16 cellular contexts compared by ENCODE assay signal in genomic region chr4:48028654-48029053, GRCh38. TPM values are rescaled to one million over a fixed set of nuclear protein-coding genes. Genes with fewer than 3 reads are reported as not detected.
DNase-seq lines count a peak whose midpoint lies in the region; ATAC-seq and TF ChIP-seq lines count a peak whose summit lies in the region.
"Had no signal": no experiment of that assay in that cellular context is flagged by ENCODE, and none has a peak within 500 bp of the region (broad histone marks: within the 10 kb centered on the region; RNA-seq: fewer than 3 reads in every experiment).

No MANE protein-coding gene starts in this region.

- TF ChIP-seq EP300 in SK-N-SH (IDR thresholded peaks at IDR 0.05; ENCODE audit: borderline replicate concordance in 1 of 2, low read depth in 1 of 2, low read length in 1 of 2): no peak

- H3K27me3 Mint-ChIP-seq in GM23338 (ENCODE audit: insufficient read depth, low read depth, poor library complexity): no peaks in the 10 kb centered on the region
- peaks cover 7% of the 10 kb centered on the region for H3K27me3 Mint-ChIP-seq in activated T-helper 1 cell treated with anti-CD3 and anti-CD28 coated beads, Interleukin-12 subunit alpha, Interleukin-12 subunit beta, Interleukin-2, Interleukin-4 antibody, amounts not matched to agents 30 ng/mL and 10 ng/mL and 1 ng/mL, durations not matched to agents 14 hours and 24 hours and 36 hours (ENCODE audit: insufficient read depth)

- 83% methylated on average over 2 of the region's 2 CpGs for WGBS in SK-N-SH (ENCODE audit: low lambda C conversion rate)

- no peak for TF ChIP-seq RAD21 in SK-N-SH (IDR thresholded peaks at IDR 0.05; ENCODE audit: low read length)

- H3K36me3 ChIP-seq in SK-N-SH (replicated peaks in 1 of 2; ENCODE audit: control insufficient read depth in 1 of 2, insufficient read depth in 2 of 2, low read length in 1 of 2) (peaks cover 0 to 10% of the 10 kb centered on the region in 2 experiments), GM23338 (ENCODE audit: insufficient read depth) (no peaks in the 10 kb centered on the region), iPS-20b (ENCODE audit: insufficient read depth, low read depth, low read length) (no peaks in the 10 kb centered on the region)

- intact Hi-C loops in activated T-helper 1 cell treated with anti-CD3 and anti-CD28 coated beads, Interleukin-12 subunit alpha, Interleukin-12 subunit beta, Interleukin-2, Interleukin-4 antibody, amounts not matched to agents 30 ng/mL and 10 ng/mL and 1 ng/mL, durations not matched to agents 14 hours and 24 hours and 36 hours (cut with micrococcal nuclease): no loop called here

- H3K4me2 ChIP-seq in SK-N-SH (no peak overlapping the region), GM23338 (peak overlapping the region; percentile 38)

- peak overlapping the region; percentile 17; the same call in 1 of the 2 replicates for H2AFZ ChIP-seq in SK-N-SH (ENCODE audit: low read depth)
- no peak overlapping the region for H2AFZ ChIP-seq in GM23338

- H3K79me2 ChIP-seq in SK-N-SH (ENCODE audit: insufficient read depth) (no peaks in the 10 kb centered on the region), GM23338 (replicated peaks; ENCODE audit: insufficient read depth) (no peaks in the 10 kb centered on the region)

- H3F3A ChIP-seq in SK-N-SH (replicated peaks; ENCODE audit: insufficient read depth) (no peaks in the 10 kb centered on the region), GM23338 (replicated peaks; ENCODE audit: low read depth) (no peaks in the 10 kb centered on the region)

- peak overlapping the region; percentile 2; the same call in 1 of the 3 replicates for H3K4me3 Mint-ChIP-seq in GM23338
- H3K4me3 Mint-ChIP-seq in activated T-helper 1 cell treated with anti-CD3 and anti-CD28 coated beads, Interleukin-12 subunit alpha, Interleukin-12 subunit beta, Interleukin-2, Interleukin-4 antibody, amounts not matched to agents 30 ng/mL and 10 ng/mL and 1 ng/mL, durations not matched to agents 14 hours and 24 hours and 36 hours: no peak overlapping the region
- H3K4me3 Mint-ChIP-seq: activated B cell treated with CpG ODN at 0.5 μM for 24 hours; brain; CD8-positive, alpha-beta T cell had no signal

- no peak overlapping the region for H3K27ac ChIP-seq in SK-N-SH (ENCODE audit: low read depth in 2 of 2, low read length in 1 of 2)
- peak overlapping the region; percentile 70 for H3K27ac ChIP-seq in GM23338 (ENCODE audit: low read depth)
- peak overlapping the region; percentile 44 for H3K27ac ChIP-seq in iPS-20b (ENCODE audit: low read length)
- H3K27ac ChIP-seq: 22Rv1 had no signal

- peaks cover 10% of the 10 kb centered on the region for H3K36me3 Mint-ChIP-seq in GM23338 (ENCODE audit: low read depth)
- no peaks in the 10 kb centered on the region for H3K36me3 Mint-ChIP-seq in activated T-helper 1 cell treated with anti-CD3 and anti-CD28 coated beads, Interleukin-12 subunit alpha, Interleukin-12 subunit beta, Interleukin-2, Interleukin-4 antibody, amounts not matched to agents 30 ng/mL and 10 ng/mL and 1 ng/mL, durations not matched to agents 14 hours and 24 hours and 36 hours (ENCODE audit: low read depth)
- H3K36me3 Mint-ChIP-seq: brain; CD8-positive, alpha-beta T cell had no signal

- CTCF ChIA-PET in SK-N-SH (lab: Yijun Ruan, JAX): interaction anchor here (1.0 kb wide), 1 partner anchor 10 kb away, joined by 4 read pairs; no protein-coding TSS in a partner anchor

- no peaks in the 10 kb centered on the region for H3K9me3 Mint-ChIP-seq in GM23338
- H3K9me3 Mint-ChIP-seq in activated T-helper 1 cell treated with anti-CD3 and anti-CD28 coated beads, Interleukin-12 subunit alpha, Interleukin-12 subunit beta, Interleukin-2, Interleukin-4 antibody, amounts not matched to agents 30 ng/mL and 10 ng/mL and 1 ng/mL, durations not matched to agents 14 hours and 24 hours and 36 hours: no peaks in the 10 kb centered on the region
- H3K9me3 Mint-ChIP-seq: activated B cell treated with CpG ODN at 0.5 μM for 24 hours; CD8-positive, alpha-beta T cell had no signal

- H3K4me1 ChIP-seq in SK-N-SH (ENCODE audit: control insufficient read depth in 1 of 2, insufficient read depth in 2 of 2, low read depth in 1 of 2, low read length in 1 of 2) (peaks cover 0 to 5% of the 10 kb centered on the region in 2 experiments; a peak in 1 of 4 replicates), GM23338 (ENCODE audit: insufficient read depth) (peaks cover 29% of the 10 kb centered on the region), iPS-20b (ENCODE audit: insufficient read depth, low read length) (peaks cover 28% of the 10 kb centered on the region)

- no peak for TF ChIP-seq CTCF in SK-N-SH (IDR thresholded peaks at IDR 0.05)
- TF ChIP-seq CTCF in GM23338 (conservative IDR thresholded peaks at IDR 0.05; ENCODE audit: low read depth in 2 of 2): no peak

- H4K20me1 ChIP-seq in SK-N-SH (ENCODE audit: insufficient read depth) (no peaks in the 10 kb centered on the region), GM23338 (replicated peaks; ENCODE audit: insufficient read depth) (no peaks in the 10 kb centered on the region)

- POLR2A ChIA-PET in SK-N-SH (lab: Yijun Ruan, JAX): no interaction called here

- peaks cover 38% of the 10 kb centered on the region for H3K4me1 Mint-ChIP-seq in GM23338
- H3K4me1 Mint-ChIP-seq in activated T-helper 1 cell treated with anti-CD3 and anti-CD28 coated beads, Interleukin-12 subunit alpha, Interleukin-12 subunit beta, Interleukin-2, Interleukin-4 antibody, amounts not matched to agents 30 ng/mL and 10 ng/mL and 1 ng/mL, durations not matched to agents 14 hours and 24 hours and 36 hours (ENCODE audit: low read depth): peaks cover 16% of the 10 kb centered on the region

- H3K9me3 ChIP-seq in SK-N-SH (no peaks in the 10 kb centered on the region), iPS-20b (ENCODE audit: insufficient read depth, low read depth, low read length) (no peaks in the 10 kb centered on the region)

- H3K9me2 ChIP-seq in SK-N-SH (no peaks in the 10 kb centered on the region), GM23338 (ENCODE audit: insufficient read depth) (no peaks in the 10 kb centered on the region)

- no peak for ATAC-seq in SK-N-SH treated with all-trans-retinoic acid at 6 μM for 48 hours
- peak; percentile 32; the same call in 2 of the 3 replicates for ATAC-seq in GM23338
- ATAC-seq in HG03280 (IDR thresholded peaks at IDR 0.05; ENCODE audit: unreplicated experiment): peak; percentile 54
- ATAC-seq: CD8-positive, alpha-beta T cell; right cardiac atrium had no signal

- peak overlapping the region; percentile 84 for H3K27ac Mint-ChIP-seq in GM23338
- no peak overlapping the region for H3K27ac Mint-ChIP-seq in activated T-helper 1 cell treated with anti-CD3 and anti-CD28 coated beads, Interleukin-12 subunit alpha, Interleukin-12 subunit beta, Interleukin-2, Interleukin-4 antibody, amounts not matched to agents 30 ng/mL and 10 ng/mL and 1 ng/mL, durations not matched to agents 14 hours and 24 hours and 36 hours
- H3K27ac Mint-ChIP-seq: activated B cell treated with CpG ODN at 0.5 μM for 24 hours; CD8-positive, alpha-beta T cell had no signal

- no peak overlapping the region for H3K9ac ChIP-seq in SK-N-SH
- H3K9ac ChIP-seq in iPS-20b (ENCODE audit: low read depth, low read length): no peak overlapping the region

- no peaks in the 10 kb centered on the region for H3K27me3 ChIP-seq in SK-N-SH (ENCODE audit: insufficient read depth)
- no peaks in the 10 kb centered on the region for H3K27me3 ChIP-seq in GM23338 (ENCODE audit: insufficient read depth)
- no peaks in the 10 kb centered on the region for H3K27me3 ChIP-seq in iPS-20b (ENCODE audit: insufficient read depth, low read length)

- H3K4me3 ChIP-seq in SK-N-SH (ENCODE audit: low read depth in 2 of 2, low read length in 1 of 2): no peak overlapping the region
- peak overlapping the region; percentile 6; the same call in 1 of the 2 replicates for H3K4me3 ChIP-seq in GM23338
- H3K4me3 ChIP-seq in iPS-20b (ENCODE audit: low read length): peak overlapping the region; percentile 7; the same call in 1 of the 2 replicates

- DNase-seq in SK-N-SH (no peak), GM23338 (ENCODE audit: low spot score) (peak; percentile 37), DMS153 (lab: John Stamatoyannopoulos, UW) (no peak), DMS53 (lab: John Stamatoyannopoulos, UW) (no peak)
- no peak for DNase-seq in activated T-helper 1 cell treated with anti-CD3 and anti-CD28 coated beads, Interleukin-12 subunit alpha, Interleukin-12 subunit beta, Interleukin-2, Interleukin-4 antibody, amounts not matched to agents 30 ng/mL and 10 ng/mL and 1 ng/mL, durations not matched to agents 14 hours and 24 hours and 36 hours (ENCODE audit: low spot score)
- DNase-seq: activated B cell treated with CpG ODN at 0.5 μM for 24 hours; CD8-positive, alpha-beta T cell; IMR-90; NCI-H1417 treated with DMSO at 0.1 percent for 48 hours; NCI-H748 treated with DMSO at 0.1 percent for 48 hours; right cardiac atrium had no signal

TF ChIP-seq in SK-N-SH, 30 proteins besides CTCF, POLR2A, EP300 and RAD21 (continues in another document):
- TF ChIP-seq FOXM1 (IDR thresholded peaks at IDR 0.05; ENCODE audit: low read depth): no peak

TF ChIP-seq in SK-N-SH treated with all-trans-retinoic acid at 6 μM for 48 hours, 23 proteins besides CTCF, POLR2A, EP300 and RAD21 (continues in another document):
- no peak for TF ChIP-seq TOX (CRISPR knock-in tag; IDR thresholded peaks at IDR 0.05; ENCODE audit: borderline replicate concordance)

TF ChIP-seq in GM23338, 12 proteins besides CTCF, POLR2A, EP300 and RAD21:
- TF ChIP-seq NANOG (IDR thresholded peaks at IDR 0.05; ENCODE audit: borderline replicate concordance): no peak

RNA-seq across cellular contexts. Expression of gene NIPAL1, which starts 12.1 kb away (rescaled TPM):
- polyA plus RNA-seq in SK-N-SH (2012; rRNA removed) (1.8 and 2.0 TPM in 2 replicates), GM23338 (2016; fragmentation: Nextera tagmentation; extraction: Ambion mirVana) (4.5 and 5.3 TPM in 2 replicates)
- polyA plus RNA-seq in SK-N-SH (2012; cell fraction: cytosol; rRNA removed): 2.5 and 2.6 TPM in 2 replicates
- polyA plus RNA-seq in SK-N-SH (2012; cell fraction: nucleus; rRNA removed): 0.56 and 1.5 TPM in 2 replicates
- total RNA-seq in GM23338 (2014; rRNA removed; shearing (Covaris generic)): 8.2 and 9.2 TPM in 2 replicates
- total RNA-seq in activated T-helper 1 cell treated with anti-CD3 and anti-CD28 coated beads, Interleukin-12 subunit alpha, Interleukin-12 subunit beta, Interleukin-2, Interleukin-4 antibody, amounts not matched to agents 30 ng/mL and 10 ng/mL and 1 ng/mL, durations not matched to agents 14 hours and 24 hours and 36 hours: 2.0 and 2.5 TPM in 2 replicates

RNA-seq across cellular contexts. Expression of gene CNGA1, which starts 12.2 kb away (rescaled TPM):
- 0.23 and 0.45 TPM in 2 replicates for polyA plus RNA-seq in SK-N-SH (2012; rRNA removed)
- polyA plus RNA-seq in SK-N-SH (2012; cell fraction: cytosol; rRNA removed): 0.33 and 0.70 TPM in 2 replicates
- polyA plus RNA-seq in SK-N-SH (2012; cell fraction: nucleus; rRNA removed): 0.20 and 0.39 TPM in 2 replicates
- total RNA-seq in GM23338 (2014; rRNA removed; shearing (Covaris generic)): 2.0 and 3.3 TPM in 2 replicates
- 4.9 and 6.2 TPM in 2 replicates for polyA plus RNA-seq in GM23338 (2016; fragmentation: Nextera tagmentation; extraction: Ambion mirVana)
- total RNA-seq in activated T-helper 1 cell treated with anti-CD3 and anti-CD28 coated beads, Interleukin-12 subunit alpha, Interleukin-12 subunit beta, Interleukin-2, Interleukin-4 antibody, amounts not matched to agents 30 ng/mL and 10 ng/mL and 1 ng/mL, durations not matched to agents 14 hours and 24 hours and 36 hours: not detected in 2 replicates
- total RNA-seq: activated B cell treated with CpG ODN at 0.5 μM for 24 hours; CD8-positive, alpha-beta T cell; IMR-90 had no signal
- polyA plus RNA-seq: IMR-90 had no signal

Comparison
In these comparisons a context has a peak if more than half of its experiments do, and no peak if none do; other contexts are left out.
1. H3K27ac ChIP-seq: peak in GM23338 (single experiment) and iPS-20b (single experiment); none in SK-N-SH (0 of 2).
2. H3K4me3 ChIP-seq: peak in GM23338 (single experiment) and iPS-20b (single experiment); none in SK-N-SH (0 of 2).